32 cellular contexts compared by ENCODE assay signal in the genomic region with DNA sequence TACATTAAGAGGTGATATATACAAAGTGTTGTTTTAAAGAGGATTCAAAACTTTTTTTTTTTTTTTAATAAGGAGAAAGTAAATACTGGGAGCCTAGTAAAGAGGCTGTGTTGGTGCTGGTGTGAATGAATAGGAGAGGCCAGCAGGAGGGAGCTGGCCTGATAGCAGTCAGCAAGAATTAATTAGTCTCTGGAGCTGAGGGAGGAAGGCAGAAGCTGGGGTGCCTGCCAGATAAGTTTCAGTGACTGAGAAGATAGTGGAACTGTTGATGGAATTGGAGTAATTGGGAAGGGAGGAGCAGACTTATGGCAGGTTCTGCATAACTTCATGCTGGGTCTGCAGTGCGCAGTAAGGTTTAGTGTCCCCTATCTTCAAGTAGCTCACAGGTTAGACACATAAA. TPM values are rescaled to one million over a fixed set of nuclear protein-coding genes. Genes with fewer than 3 reads are reported as not detected.
DNase-seq lines count a peak whose midpoint lies in the region; ATAC-seq and TF ChIP-seq lines count a peak whose summit lies in the region.
"Had no signal": no experiment of that assay in that cellular context is flagged by ENCODE, and none has a peak within 500 bp of the region (broad histone marks: within the 10 kb centered on the region; RNA-seq: fewer than 3 reads in every experiment).

No MANE protein-coding gene starts in this region.

- BruUV-seq in A673 (replicated peaks; lab: Mats Ljungman, UMichigan), result no TSS peak

- no peak overlapping the region for H3K4me3 Mint-ChIP-seq in activated CD4-positive, alpha-beta memory T cell treated with anti-CD3 and anti-CD28 coated beads for 36 hours
- no peak overlapping the region for H3K4me3 Mint-ChIP-seq in activated CD4-positive, alpha-beta memory T cell treated with anti-CD3 and anti-CD28 coated beads, Interleukin-2, amount 10 ng/mL, durations not matched to agents 7 days and 5 days
- H3K4me3 Mint-ChIP-seq in neural progenitor cell, result no peak overlapping the region
- H3K4me3 Mint-ChIP-seq: activated T-cell treated with anti-CD3 and anti-CD28 coated beads, Interleukin-2, amount 50 U/mL, for 4 hours; H9; naive thymus-derived CD4-positive, alpha-beta T cell had no signal

- H3K4me1 ChIP-seq in A673 (ENCODE audit: insufficient read depth, low read length, poor library complexity, severe bottlenecking) (peaks cover 21% of the 10 kb centered on the region), neural progenitor cell (peaks cover 9% of the 10 kb centered on the region)
- H3K4me1 ChIP-seq: BE2C, Caco-2 had no signal

- DNase-seq in activated CD4-positive, alpha-beta memory T cell treated with anti-CD3 and anti-CD28 coated beads for 36 hours, result no peak
- no peak for DNase-seq in activated CD4-positive, alpha-beta memory T cell treated with anti-CD3 and anti-CD28 coated beads, Interleukin-2, amount 10 ng/mL, durations not matched to agents 7 days and 5 days
- DNase-seq in A673 (ENCODE audit: low spot score), result peak; percentile 20
- DNase-seq in astrocyte of the hippocampus (ENCODE audit: low read depth, low spot score), result peak; percentile 20
- DNase-seq in neural progenitor cell (ENCODE audit: low spot score), result peak; percentile 17
- DNase-seq in ecto neural progenitor cell (ENCODE audit: low spot score), result no peak
- DNase-seq in mucosa of gallbladder (ENCODE audit: low spot score), result no peak
- DNase-seq: activated CD4-positive, CD25-positive, alpha-beta regulatory T cell treated with anti-CD3 and anti-CD28 coated beads, Interleukin-2, amount 50 U/mL, for 72 hours; activated CD8-positive, alpha-beta memory T cell treated with anti-CD3 and anti-CD28 coated beads for 24 hours; activated naive CD4-positive, alpha-beta T cell treated with anti-CD3 and anti-CD28 coated beads, Interleukin-2, amount 50 U/mL, for 16 hours; activated T-cell treated with anti-CD3 and anti-CD28 coated beads, Interleukin-2, amount 50 U/mL, for 4 hours; BE2C; Caco-2; cerebellar nuclear complex; dorsolateral prefrontal cortex; H9; KBM-7; mesenchymal stem cell; naive thymus-derived CD4-positive, alpha-beta T cell; NCI-H1436 treated with DMSO at 0.1 percent for 48 hours; NCI-H524; pancreas; PC-3; SHP77; sigmoid colon; stimulated activated CD4-positive, alpha-beta T cell treated with anti-CD3 and anti-CD28 coated beads, Interleukin-15, amount 100 ng/mL, for 24 hours; SW 1271; trophoblast cell had no signal

- CTCF ChIA-PET in activated CD4-positive, alpha-beta memory T cell treated with anti-CD3 and anti-CD28 coated beads for 36 hours (lab: Charles Lee), result no interaction called here
- CTCF ChIA-PET in activated CD4-positive, alpha-beta memory T cell treated with anti-CD3 and anti-CD28 coated beads, Interleukin-2, amount 10 ng/mL, durations not matched to agents 7 days and 5 days (lab: Charles Lee), result no interaction called here
- CTCF ChIA-PET in A673 (lab: Charles Lee), result no interaction called here

- POLR2A ChIA-PET in activated CD4-positive, alpha-beta memory T cell treated with anti-CD3 and anti-CD28 coated beads for 36 hours (lab: Charles Lee), result no interaction called here
- POLR2A ChIA-PET in activated CD4-positive, alpha-beta memory T cell treated with anti-CD3 and anti-CD28 coated beads, Interleukin-2, amount 10 ng/mL, durations not matched to agents 7 days and 5 days (lab: Charles Lee), result no interaction called here
- POLR2A ChIA-PET in A673 (lab: Charles Lee; ENCODE audit: low non-redundant PET), result interaction anchor here (0.7 kb wide), 2 partner anchors 225 to 236 kb away, joined by 5 to 19 read pairs; no protein-coding TSS in a partner anchor

- peak overlapping the region; percentile 27 for H3K4me2 ChIP-seq in neural progenitor cell

- H3K9me3 ChIP-seq in A673 (ENCODE audit: low read depth, low read length, poor library complexity, severe bottlenecking), result no peaks in the 10 kb centered on the region
- H3K9me3 ChIP-seq in neural progenitor cell (ENCODE audit: low read depth), result no peaks in the 10 kb centered on the region
- H3K9me3 ChIP-seq: BE2C, Caco-2, pancreas, sigmoid colon had no signal

- no peaks in the 10 kb centered on the region for H3K79me2 ChIP-seq in neural progenitor cell (ENCODE audit: low read depth)

- ATAC-seq in GM19328 (IDR thresholded peaks at IDR 0.05; ENCODE audit: unreplicated experiment), result no peak
- ATAC-seq: activated T-cell treated with anti-CD3 and anti-CD28 coated beads, Interleukin-2, amount 50 U/mL, for 4 hours; GM12878; naive thymus-derived CD4-positive, alpha-beta T cell; pancreas; PC-3 had no signal

- TF ChIP-seq CTCF in A673 (conservative IDR thresholded peaks at IDR 0.05; ENCODE audit: low read depth, low read length) (no peak), neural progenitor cell (IDR thresholded peaks at IDR 0.05) (no peak)

- H3K4me1 Mint-ChIP-seq in activated CD4-positive, alpha-beta memory T cell treated with anti-CD3 and anti-CD28 coated beads for 36 hours (ENCODE audit: low read depth), result peaks cover 23% of the 10 kb centered on the region
- peaks cover 25% of the 10 kb centered on the region for H3K4me1 Mint-ChIP-seq in activated CD4-positive, alpha-beta memory T cell treated with anti-CD3 and anti-CD28 coated beads, Interleukin-2, amount 10 ng/mL, durations not matched to agents 7 days and 5 days
- no peaks in the 10 kb centered on the region for H3K4me1 Mint-ChIP-seq in neural progenitor cell

- no peaks in the 10 kb centered on the region for H3K27me3 Mint-ChIP-seq in activated CD4-positive, alpha-beta memory T cell treated with anti-CD3 and anti-CD28 coated beads for 36 hours
- H3K27me3 Mint-ChIP-seq in activated CD4-positive, alpha-beta memory T cell treated with anti-CD3 and anti-CD28 coated beads, Interleukin-2, amount 10 ng/mL, durations not matched to agents 7 days and 5 days, result no peaks in the 10 kb centered on the region
- no peaks in the 10 kb centered on the region for H3K27me3 Mint-ChIP-seq in neural progenitor cell (ENCODE audit: insufficient read depth, low read depth)
- H3K27me3 Mint-ChIP-seq: naive thymus-derived CD4-positive, alpha-beta T cell had no signal

- no peak overlapping the region for H2AFZ ChIP-seq in neural progenitor cell (replicated peaks)

- H3K27ac ChIP-seq in A673 (ENCODE audit: low read depth, low read length, poor library complexity, severe bottlenecking) (no peak overlapping the region), neural progenitor cell (no peak overlapping the region)
- H3K27ac ChIP-seq: pancreas, sigmoid colon had no signal

- H3K27ac Mint-ChIP-seq in activated CD4-positive, alpha-beta memory T cell treated with anti-CD3 and anti-CD28 coated beads for 36 hours, result peak overlapping the region; percentile 6
- no peak overlapping the region for H3K27ac Mint-ChIP-seq in activated CD4-positive, alpha-beta memory T cell treated with anti-CD3 and anti-CD28 coated beads, Interleukin-2, amount 10 ng/mL, durations not matched to agents 7 days and 5 days
- H3K27ac Mint-ChIP-seq in neural progenitor cell, result no peak overlapping the region

- peaks cover 45% of the 10 kb centered on the region for H4K20me1 ChIP-seq in neural progenitor cell (ENCODE audit: low read depth)

- H3K36me3 ChIP-seq in A673 (ENCODE audit: insufficient read depth, low read length, poor library complexity, severe bottlenecking) (peaks cover 44% of the 10 kb centered on the region), neural progenitor cell (peaks cover 9% of the 10 kb centered on the region)

- H3K36me3 Mint-ChIP-seq in activated CD4-positive, alpha-beta memory T cell treated with anti-CD3 and anti-CD28 coated beads for 36 hours, result peaks cover 34% of the 10 kb centered on the region
- peaks cover 39% of the 10 kb centered on the region for H3K36me3 Mint-ChIP-seq in activated CD4-positive, alpha-beta memory T cell treated with anti-CD3 and anti-CD28 coated beads, Interleukin-2, amount 10 ng/mL, durations not matched to agents 7 days and 5 days (ENCODE audit: low read depth)
- peaks cover 9% of the 10 kb centered on the region for H3K36me3 Mint-ChIP-seq in neural progenitor cell

- H3K4me3 ChIP-seq in A673 (ENCODE audit: low read depth, low read length, poor library complexity, severe bottlenecking) (no peak overlapping the region), neural progenitor cell (no peak overlapping the region)
- H3K4me3 ChIP-seq: dorsolateral prefrontal cortex, GM12878, pancreas, sigmoid colon had no signal

- peaks cover 13% of the 10 kb centered on the region for H3F3A ChIP-seq in neural progenitor cell (ENCODE audit: low read depth)

- intact Hi-C loops in activated CD4-positive, alpha-beta memory T cell treated with anti-CD3 and anti-CD28 coated beads for 36 hours (cut with micrococcal nuclease), result no loop called here
- intact Hi-C loops in A673 (cut with micrococcal nuclease; ENCODE audit: unreplicated experiment), result no loop called here

- H3K9ac ChIP-seq in neural progenitor cell, result no peak overlapping the region

- no peaks in the 10 kb centered on the region for H3K9me3 Mint-ChIP-seq in activated CD4-positive, alpha-beta memory T cell treated with anti-CD3 and anti-CD28 coated beads for 36 hours
- H3K9me3 Mint-ChIP-seq in activated CD4-positive, alpha-beta memory T cell treated with anti-CD3 and anti-CD28 coated beads, Interleukin-2, amount 10 ng/mL, durations not matched to agents 7 days and 5 days, result no peaks in the 10 kb centered on the region
- H3K9me3 Mint-ChIP-seq in neural progenitor cell, result no peaks in the 10 kb centered on the region
- H3K9me3 Mint-ChIP-seq: activated T-cell treated with anti-CD3 and anti-CD28 coated beads, Interleukin-2, amount 50 U/mL, for 4 hours; H9; naive thymus-derived CD4-positive, alpha-beta T cell had no signal

- H3K27me3 ChIP-seq in A673 (replicated peaks; ENCODE audit: insufficient read depth, low read depth, low read length, poor library complexity) (no peaks in the 10 kb centered on the region), neural progenitor cell (no peaks in the 10 kb centered on the region)
- H3K27me3 ChIP-seq: BE2C, dorsolateral prefrontal cortex, pancreas, sigmoid colon had no signal

RNA-seq across cellular contexts. Expression of a gene that starts 36.2 kb away (rescaled TPM):
- 1 to 10 TPM in 1 of 2 experiments, under 1 TPM in 1; 0.85 to 1.7 TPM for total RNA-seq in activated CD4-positive, alpha-beta memory T cell treated with anti-CD3 and anti-CD28 coated beads for 36 hours
- 1 to 10 TPM; 1.3 to 1.9 TPM for total RNA-seq in activated CD4-positive, alpha-beta memory T cell treated with anti-CD3 and anti-CD28 coated beads, Interleukin-2, amount 10 ng/mL, durations not matched to agents 7 days and 5 days
- 4.6 and 4.7 TPM in 2 replicates for total RNA-seq in A673 (2021)
- total RNA-seq in neural progenitor cell (ENCODE audit: low replicate concordance), result 2.6 TPM in 1 of 2 replicates, not detected in the other
- 7.7 TPM for total RNA-seq in mucosa of gallbladder

RNA-seq across cellular contexts. Expression of a gene that starts 57.5 kb away (rescaled TPM):
- not detected for total RNA-seq in activated CD4-positive, alpha-beta memory T cell treated with anti-CD3 and anti-CD28 coated beads for 36 hours
- not detected for total RNA-seq in activated CD4-positive, alpha-beta memory T cell treated with anti-CD3 and anti-CD28 coated beads, Interleukin-2, amount 10 ng/mL, durations not matched to agents 7 days and 5 days
- total RNA-seq in A673 (2021), result not detected in 2 replicates
- total RNA-seq in neural progenitor cell (ENCODE audit: low replicate concordance), result 19.6 and 21.9 TPM in 2 replicates
- 3.0 TPM for total RNA-seq in mucosa of gallbladder
- total RNA-seq: activated T-cell treated with anti-CD3 and anti-CD28 coated beads, Interleukin-2, amount 50 U/mL, for 4 hours; astrocyte; GM12878; H9; HT1080; naive thymus-derived CD4-positive, alpha-beta T cell; PC-3; sigmoid colon had no signal

Comparison
In these comparisons a context has a peak if more than half of its experiments do, and no peak if none do; other contexts are left out.
1. DNase-seq: peak in A673 (single experiment), astrocyte of the hippocampus (single experiment) and neural progenitor cell (single experiment); none in activated CD4-positive, alpha-beta memory T cell treated with anti-CD3 and anti-CD28 coated beads for 36 hours (single experiment), activated CD4-positive, alpha-beta memory T cell treated with anti-CD3 and anti-CD28 coated beads, Interleukin-2, amount 10 ng/mL, durations not matched to agents 7 days and 5 days (single experiment), ecto neural progenitor cell (single experiment) and mucosa of gallbladder (single experiment).